25 cellular contexts compared by ENCODE assay signal in the genomic region with DNA sequence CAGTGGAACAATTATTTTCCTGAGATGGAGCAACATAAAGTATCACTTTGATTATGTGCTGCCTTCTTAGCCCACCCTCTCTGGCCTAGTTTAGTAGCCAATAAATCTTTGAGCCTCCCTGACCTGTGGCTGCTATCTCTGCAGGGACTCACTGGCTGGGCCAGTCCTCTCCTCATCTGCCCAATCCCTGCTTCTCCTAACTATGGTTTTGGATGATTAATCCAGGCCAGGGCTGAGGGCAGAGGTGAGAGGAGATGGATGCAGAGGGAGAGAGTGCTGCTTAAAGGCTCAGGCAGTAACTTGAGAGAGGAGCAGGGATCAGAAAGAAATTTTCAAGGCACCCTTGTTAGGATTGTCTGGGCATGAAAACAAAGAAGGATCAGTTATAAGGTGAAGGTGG.
"Had no signal": no experiment of that assay in that cellular context is flagged by ENCODE, and none has a peak within 500 bp of the region (broad histone marks: within the 10 kb centered on the region; RNA-seq: fewer than 3 reads in every experiment).

No MANE protein-coding gene starts in this region.

- H3K27ac Mint-ChIP-seq: natural killer cell; neural progenitor cell; stimulated activated effector memory CD8-positive, alpha-beta T cell treated with anti-CD3 and anti-CD28 coated beads, Interleukin-12 subunit alpha, Interleukin-12 subunit beta, amount 100 ng/mL, for 72 hours had no signal

- FAIRE-seq: colon, endothelial cell of umbilical vein, kidney had no signal

- H3K4me3 ChIP-seq: dorsolateral prefrontal cortex, esophagus muscularis mucosa, left ventricle myocardium inferior, lower lobe of right lung, neural progenitor cell, prostate gland, sigmoid colon, stomach, testis, tibial artery, upper lobe of left lung had no signal

- ATAC-seq: lower lobe of right lung; natural killer cell; right cardiac atrium; stimulated activated effector memory CD8-positive, alpha-beta T cell treated with anti-CD3 and anti-CD28 coated beads, Interleukin-12 subunit alpha, Interleukin-12 subunit beta, amount 100 ng/mL, for 72 hours had no signal

- H3K36me3 ChIP-seq: esophagus muscularis mucosa, left ventricle myocardium inferior, lower lobe of right lung, neural progenitor cell, prostate gland, sigmoid colon, stomach, tibial artery, upper lobe of left lung had no signal

- DNase-seq: caudate nucleus; dorsolateral prefrontal cortex; effector CD8-positive, alpha-beta T cell; foreskin melanocyte; glutamatergic neuron; hypothalamus; kidney; left ventricle myocardium inferior; lower lobe of right lung; natural killer cell; right cardiac atrium; sigmoid colon; stimulated activated CD4-positive, alpha-beta T cell treated with anti-CD3 and anti-CD28 coated beads, Interleukin-2, amount 100 ng/mL, for 24 hours; stimulated activated CD4-positive, alpha-beta T cell treated with anti-CD3 and anti-CD28 coated beads, Interleukin-4, amount 100 ng/mL, for 24 hours; stimulated activated naive CD4-positive, alpha-beta T cell treated with Interleukin-2 at 50 U/mL for 16 hours; stomach; testis; tibial artery; upper lobe of left lung had no signal

- H3K9me3 Mint-ChIP-seq: natural killer cell; stimulated activated effector memory CD8-positive, alpha-beta T cell treated with anti-CD3 and anti-CD28 coated beads, Interleukin-12 subunit alpha, Interleukin-12 subunit beta, amount 100 ng/mL, for 72 hours had no signal

- H3K4me3 Mint-ChIP-seq: natural killer cell; neural progenitor cell; stimulated activated effector memory CD8-positive, alpha-beta T cell treated with anti-CD3 and anti-CD28 coated beads, Interleukin-12 subunit alpha, Interleukin-12 subunit beta, amount 100 ng/mL, for 72 hours had no signal

- H3K4me1 ChIP-seq: lower lobe of right lung, neural progenitor cell, prostate gland, testis had no signal

- H2AFZ ChIP-seq: neural progenitor cell had no signal

- H3K27ac ChIP-seq: dorsolateral prefrontal cortex, esophagus muscularis mucosa, left ventricle myocardium inferior, lower lobe of right lung, neural progenitor cell, prostate gland, sigmoid colon, stomach, testis, tibial artery, upper lobe of left lung had no signal

- H3K36me3 Mint-ChIP-seq: natural killer cell; neural progenitor cell; stimulated activated effector memory CD8-positive, alpha-beta T cell treated with anti-CD3 and anti-CD28 coated beads, Interleukin-12 subunit alpha, Interleukin-12 subunit beta, amount 100 ng/mL, for 72 hours had no signal

- H3K4me1 Mint-ChIP-seq: natural killer cell; neural progenitor cell; stimulated activated effector memory CD8-positive, alpha-beta T cell treated with anti-CD3 and anti-CD28 coated beads, Interleukin-12 subunit alpha, Interleukin-12 subunit beta, amount 100 ng/mL, for 72 hours had no signal

- H3K4me2 ChIP-seq: neural progenitor cell had no signal

- H3K9ac ChIP-seq: neural progenitor cell had no signal

- H3K9me3 ChIP-seq: left ventricle myocardium inferior, lower lobe of right lung, prostate gland, sigmoid colon, testis, tibial artery, upper lobe of left lung had no signal

- H3K27me3 ChIP-seq: dorsolateral prefrontal cortex, esophagus muscularis mucosa, neural progenitor cell, sigmoid colon, stomach, testis, tibial artery, upper lobe of left lung had no signal
